11 cellular contexts compared by ENCODE assay signal in genomic region chr16:11673091-11674000, GRCh38. TPM values are rescaled to one million over a fixed set of nuclear protein-coding genes. Genes with fewer than 3 reads are reported as not detected.
DNase-seq lines count a peak whose midpoint lies in the region; ATAC-seq and TF ChIP-seq lines count a peak whose summit lies in the region.
"Had no signal": no experiment of that assay in that cellular context is flagged by ENCODE, and none has a peak within 500 bp of the region (broad histone marks: within the 10 kb centered on the region; RNA-seq: fewer than 3 reads in every experiment).

No MANE protein-coding gene starts in this region.

- no peaks in the 10 kb centered on the region for H3K27me3 Mint-ChIP-seq in stimulated activated naive CD8-positive, alpha-beta T cell treated with anti-CD3 and anti-CD28 coated beads, Interleukin-15, Interleukin-2, amounts not matched to agents 100 ng/mL and 50 ng/mL, for 24 hours
- H3K27me3 Mint-ChIP-seq in brain: peaks cover 3% of the 10 kb centered on the region
- H3K27me3 Mint-ChIP-seq in nephron progenitor cell (ENCODE audit: low read depth, poor library complexity): no peaks in the 10 kb centered on the region
- no peaks in the 10 kb centered on the region for H3K27me3 Mint-ChIP-seq in natural killer cell treated with Interleukin-12 subunit alpha and Interleukin-12 subunit beta and Interleukin-15 and Interleukin-18, amount 100 ng/mL, for 72 hours

- peaks cover 23% of the 10 kb centered on the region for H3K36me3 Mint-ChIP-seq in stimulated activated naive CD8-positive, alpha-beta T cell treated with anti-CD3 and anti-CD28 coated beads, Interleukin-15, Interleukin-2, amounts not matched to agents 100 ng/mL and 50 ng/mL, for 24 hours (ENCODE audit: low read depth)
- H3K36me3 Mint-ChIP-seq in brain (peaks cover 16% of the 10 kb centered on the region), nephron progenitor cell (ENCODE audit: low read depth) (peaks cover 12% of the 10 kb centered on the region)
- H3K36me3 Mint-ChIP-seq in natural killer cell treated with Interleukin-12 subunit alpha and Interleukin-12 subunit beta and Interleukin-15 and Interleukin-18, amount 100 ng/mL, for 72 hours: no peaks in the 10 kb centered on the region

- no peak for ATAC-seq in stimulated activated naive CD8-positive, alpha-beta T cell treated with anti-CD3 and anti-CD28 coated beads, Interleukin-15, Interleukin-2, amounts not matched to agents 100 U/mL and 50 U/mL, for 24 hours
- ATAC-seq in HG03457 (IDR thresholded peaks at IDR 0.05; ENCODE audit: unreplicated experiment) (no peak), GM19324 (IDR thresholded peaks at IDR 0.05; ENCODE audit: low FRiP score, unreplicated experiment) (no peak)
- ATAC-seq in natural killer cell treated with Interleukin-12 subunit alpha and Interleukin-12 subunit beta and Interleukin-15 and Interleukin-18, amount 100 ng/mL, for 72 hours: no peak
- ATAC-seq: esophagus mucosa, left colon had no signal

- TF ChIP-seq CTCF in brain (conservative IDR thresholded peaks at IDR 0.05) (no peak), nephron progenitor cell (IDR thresholded peaks at IDR 0.05) (no peak)

- no peak overlapping the region for H3K4me3 Mint-ChIP-seq in stimulated activated naive CD8-positive, alpha-beta T cell treated with anti-CD3 and anti-CD28 coated beads, Interleukin-15, Interleukin-2, amounts not matched to agents 100 ng/mL and 50 ng/mL, for 24 hours
- H3K4me3 Mint-ChIP-seq in brain: peak overlapping the region in 1 of 5 experiments; percentile 39
- H3K4me3 Mint-ChIP-seq in nephron progenitor cell: no peak overlapping the region
- H3K4me3 Mint-ChIP-seq in natural killer cell treated with Interleukin-12 subunit alpha and Interleukin-12 subunit beta and Interleukin-15 and Interleukin-18, amount 100 ng/mL, for 72 hours: no peak overlapping the region

- no peaks in the 10 kb centered on the region for H3K9me3 Mint-ChIP-seq in stimulated activated naive CD8-positive, alpha-beta T cell treated with anti-CD3 and anti-CD28 coated beads, Interleukin-15, Interleukin-2, amounts not matched to agents 100 ng/mL and 50 ng/mL, for 24 hours
- no peaks in the 10 kb centered on the region for H3K9me3 Mint-ChIP-seq in brain
- no peaks in the 10 kb centered on the region for H3K9me3 Mint-ChIP-seq in nephron progenitor cell
- H3K9me3 Mint-ChIP-seq in natural killer cell treated with Interleukin-12 subunit alpha and Interleukin-12 subunit beta and Interleukin-15 and Interleukin-18, amount 100 ng/mL, for 72 hours: no peaks in the 10 kb centered on the region

- H3K4me1 Mint-ChIP-seq in stimulated activated naive CD8-positive, alpha-beta T cell treated with anti-CD3 and anti-CD28 coated beads, Interleukin-15, Interleukin-2, amounts not matched to agents 100 ng/mL and 50 ng/mL, for 24 hours (ENCODE audit: low read depth): peaks cover 70% of the 10 kb centered on the region
- peaks cover 83% of the 10 kb centered on the region for H3K4me1 Mint-ChIP-seq in brain
- H3K4me1 Mint-ChIP-seq in nephron progenitor cell: peaks cover 52% of the 10 kb centered on the region
- H3K4me1 Mint-ChIP-seq in natural killer cell treated with Interleukin-12 subunit alpha and Interleukin-12 subunit beta and Interleukin-15 and Interleukin-18, amount 100 ng/mL, for 72 hours (ENCODE audit: low read depth in 2 of 2): peaks cover 18 to 19% of the 10 kb centered on the region in 2 donors

- DNase-seq in stimulated activated naive CD8-positive, alpha-beta T cell treated with anti-CD3 and anti-CD28 coated beads, Interleukin-15, Interleukin-2, amounts not matched to agents 100 U/mL and 50 U/mL, for 24 hours: no peak
- DNase-seq in nephron progenitor cell (no peak), glomerular visceral epithelial cell (ENCODE audit: extremely low spot score) (no peak)
- no peak for DNase-seq in natural killer cell treated with Interleukin-12 subunit alpha and Interleukin-12 subunit beta and Interleukin-15 and Interleukin-18, amount 100 ng/mL, for 72 hours (ENCODE audit: low spot score)
- DNase-seq: activated gamma-delta T cell had no signal

- peak overlapping the region; percentile 65 for H3K27ac Mint-ChIP-seq in stimulated activated naive CD8-positive, alpha-beta T cell treated with anti-CD3 and anti-CD28 coated beads, Interleukin-15, Interleukin-2, amounts not matched to agents 100 ng/mL and 50 ng/mL, for 24 hours
- peak overlapping the region in 4 of 5 experiments; percentile 55 to 91 (median 76) for H3K27ac Mint-ChIP-seq in brain
- peak overlapping the region; percentile 92 for H3K27ac Mint-ChIP-seq in nephron progenitor cell
- peak overlapping the region in 1 of 2 donors; percentile 32 for H3K27ac Mint-ChIP-seq in natural killer cell treated with Interleukin-12 subunit alpha and Interleukin-12 subunit beta and Interleukin-15 and Interleukin-18, amount 100 ng/mL, for 72 hours

RNA-seq across cellular contexts. Expression of gene SNN, which starts 5.1 kb away (rescaled TPM):
- polyA plus RNA-seq in brain (ENCODE audit: insufficient read depth, low read depth, low replicate concordance): 97.4 TPM
- total RNA-seq in natural killer cell treated with Interleukin-12 subunit alpha and Interleukin-12 subunit beta and Interleukin-15 and Interleukin-18, amount 100 ng/mL, for 72 hours: 1 to 10 TPM in 1 of 2 donors, under 1 TPM in 1; 0.43 to 1.1 TPM
